In the genomic region with DNA sequence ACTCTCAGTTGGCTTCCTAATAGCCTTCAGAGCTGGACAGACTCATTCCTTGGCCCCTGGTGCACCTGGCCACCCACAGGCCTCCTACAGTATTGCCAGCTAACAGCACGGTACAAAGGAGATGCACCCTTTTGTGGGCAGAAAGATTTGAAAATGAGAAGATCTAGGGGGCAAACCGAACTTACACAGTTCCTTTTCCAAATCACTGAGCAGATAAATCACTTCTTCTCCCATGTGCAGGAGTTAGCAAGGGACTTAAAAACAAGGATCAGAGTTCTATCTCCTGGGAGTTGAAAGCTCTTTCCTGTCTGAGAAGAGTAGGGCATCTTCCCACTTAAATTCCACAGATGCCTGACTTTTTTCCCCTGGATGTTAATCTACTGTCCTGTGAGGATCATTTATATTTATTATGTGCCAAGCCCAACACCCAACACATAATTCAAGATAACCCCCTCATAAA, we compare ENCODE assay signal across 13 cellular contexts.
DNase-seq lines count a peak whose midpoint lies in the region; ATAC-seq and TF ChIP-seq lines count a peak whose summit lies in the region.
"Had no signal": no experiment of that assay in that cellular context is flagged by ENCODE, and none has a peak within 500 bp of the region (broad histone marks: within the 10 kb centered on the region; RNA-seq: fewer than 3 reads in every experiment).

No MANE protein-coding gene starts in this region.

- TF ChIP-seq CTCF in fibroblast of the aortic adventitia (IDR thresholded peaks at IDR 0.05; ENCODE audit: insufficient read depth, low read length), result peak; percentile 45

- peak overlapping the region; percentile 19 for H3K4me3 ChIP-seq in SK-N-MC
- H3K4me3 ChIP-seq in fibroblast of the aortic adventitia (ENCODE audit: low read depth, low read length), result no peak overlapping the region
- no peak overlapping the region for H3K4me3 ChIP-seq in skeletal muscle satellite cell (ENCODE audit: low read length)
- H3K4me3 ChIP-seq in Karpas-422 (ENCODE audit: low read length), result no peak overlapping the region

- no peaks in the 10 kb centered on the region for H4K20me1 ChIP-seq in Karpas-422 (ENCODE audit: insufficient read depth, low read depth, low read length)

- H3K4me2 ChIP-seq in skeletal muscle satellite cell (ENCODE audit: low read length) (peak overlapping the region; percentile 60), Karpas-422 (ENCODE audit: low read depth, low read length, poor library complexity, severe bottlenecking) (no peak overlapping the region)

- no peaks in the 10 kb centered on the region for H3K9me2 ChIP-seq in Karpas-422 (replicated peaks; ENCODE audit: insufficient read depth, low read length)

- no peaks in the 10 kb centered on the region for H3K36me3 ChIP-seq in SK-N-MC (ENCODE audit: insufficient read depth, low read length)
- no peaks in the 10 kb centered on the region for H3K36me3 ChIP-seq in skeletal muscle satellite cell (ENCODE audit: insufficient read depth, low read length)
- no peaks in the 10 kb centered on the region for H3K36me3 ChIP-seq in Karpas-422 (ENCODE audit: insufficient read depth, low read length)

- no peaks in the 10 kb centered on the region for H3K27me3 ChIP-seq in skeletal muscle satellite cell (ENCODE audit: control insufficient read depth, insufficient read depth, low read length)
- H3K27me3 ChIP-seq in Karpas-422 (ENCODE audit: low read length), result no peaks in the 10 kb centered on the region

- H3K4me1 ChIP-seq in skeletal muscle satellite cell (ENCODE audit: control insufficient read depth, insufficient read depth, low read length) (peaks cover 30% of the 10 kb centered on the region), Karpas-422 (ENCODE audit: low read length) (no peaks in the 10 kb centered on the region)

- DNase-seq in SK-N-MC (ENCODE audit: low read depth, low spot score) (no peak), fibroblast of the aortic adventitia (ENCODE audit: low read depth) (no peak), NCI-H748 treated with DMSO at 0.1 percent for 48 hours (lab: John Stamatoyannopoulos, UW) (no peak), Karpas-422 (no peak)
- DNase-seq in effector CD4-positive, alpha-beta T cell, result no peak
- DNase-seq: activated CD4-positive, alpha-beta memory T cell treated with anti-CD3 and anti-CD28 coated beads for 36 hours; activated naive CD4-positive, alpha-beta T cell treated with Interleukin-2 at 50 U/mL for 16 hours; MM.1S; NCI-H446 treated with DMSO at 0.1 percent for 48 hours; stimulated activated CD8-positive, alpha-beta memory T cell treated with anti-CD3 and anti-CD28 coated beads, Interleukin-4, amount 100 ng/mL, for 48 hours had no signal

- peak; percentile 62 for ATAC-seq in GM18867 (IDR thresholded peaks at IDR 0.05; ENCODE audit: unreplicated experiment)
- no peak for ATAC-seq in GM18511 (IDR thresholded peaks at IDR 0.05; ENCODE audit: unreplicated experiment)

- H3K9ac ChIP-seq in SK-N-MC (ENCODE audit: insufficient read length) (no peak overlapping the region), skeletal muscle satellite cell (ENCODE audit: low read depth, low read length) (peak overlapping the region; percentile 66), Karpas-422 (ENCODE audit: low read length) (no peak overlapping the region)

- H3K79me2 ChIP-seq in Karpas-422 (ENCODE audit: low read length), result no peaks in the 10 kb centered on the region

- no peaks in the 10 kb centered on the region for H3K9me3 ChIP-seq in SK-N-MC (ENCODE audit: low read depth, low read length)
- H3K9me3 ChIP-seq in skeletal muscle satellite cell (replicated peaks; ENCODE audit: low read length), result no peaks in the 10 kb centered on the region
- H3K9me3 ChIP-seq in Karpas-422 (ENCODE audit: low read length), result no peaks in the 10 kb centered on the region

- no peak overlapping the region for H2AFZ ChIP-seq in Karpas-422 (ENCODE audit: low read length)

- H3K27ac ChIP-seq in SK-N-MC (peak overlapping the region; percentile 71), Karpas-422 (ENCODE audit: low read length) (no peak overlapping the region)
